ENCODE assay signal across 26 cellular contexts in genomic region chr1:3524571-3525203, GRCh38.
"Had no signal": no experiment of that assay in that cellular context is flagged by ENCODE, and none has a peak within 500 bp of the region (broad histone marks: within the 10 kb centered on the region; RNA-seq: fewer than 3 reads in every experiment).

No MANE protein-coding gene starts in this region.

- H3K36me3 ChIP-seq: colonic mucosa, uterus had no signal

- H3K4me1 Mint-ChIP-seq: activated naive CD8-positive, alpha-beta T cell treated with anti-CD3 and anti-CD28 coated beads, Interleukin-2, amount 10 ng/mL, durations not matched to agents 7 days and 5 days; activated T-helper 17 cell treated with anti-CD3 and anti-CD28 coated beads, Interleukin-2, amount 50 U/mL, for 72 hours; mesothelial cell of epicardium had no signal

- H3K9me3 Mint-ChIP-seq: activated CD8-positive, alpha-beta T cell treated with anti-CD3 and anti-CD28 coated beads for 36 hours; activated naive CD8-positive, alpha-beta T cell treated with anti-CD3 and anti-CD28 coated beads, Interleukin-2, amount 10 ng/mL, durations not matched to agents 7 days and 5 days; activated T-helper 17 cell treated with anti-CD3 and anti-CD28 coated beads, Interleukin-2, amount 50 U/mL, for 72 hours; mesothelial cell of epicardium; natural killer cell treated with Interleukin-12 subunit alpha and Interleukin-12 subunit beta and Interleukin-15 and Interleukin-18, amount 100 ng/mL, for 72 hours had no signal

- H3K27ac ChIP-seq: body of pancreas, colonic mucosa, tibial artery, uterus had no signal

- H3K9me3 ChIP-seq: body of pancreas, colonic mucosa, tibial artery, uterus had no signal

- DNase-seq: activated CD4-positive, alpha-beta T cell treated with anti-CD3 and anti-CD28 coated beads for 48 hours; activated CD4-positive, CD25-positive, alpha-beta regulatory T cell; activated CD8-positive, alpha-beta T cell treated with anti-CD3 and anti-CD28 coated beads for 36 hours; activated naive CD4-positive, alpha-beta T cell; activated naive CD8-positive, alpha-beta T cell treated with anti-CD3 and anti-CD28 coated beads, Interleukin-2, amount 10 ng/mL, durations not matched to agents 7 days and 5 days; activated T-cell treated with anti-CD3 and anti-CD28 coated beads, Interleukin-2, amount 50 U/mL, for 1 hour; body of pancreas; colonic mucosa; erythroblast; foreskin melanocyte; glutamatergic neuron; hippocampal formation; islet precursor cell; left colon; nucleus accumbens; posterior cingulate gyrus; stimulated activated CD4-positive, alpha-beta T cell treated with anti-CD3 and anti-CD28 coated beads, Interleukin-12 subunit alpha, Interleukin-12 subunit beta, amount 100 ng/mL, for 4 hours; stimulated activated CD4-positive, alpha-beta T cell treated with anti-CD3 and anti-CD28 coated beads, Interleukin-1b, Interleukin-23, amount 100 ng/mL, for 48 hours; stimulated activated CD8-positive, alpha-beta memory T cell treated with anti-CD3 and anti-CD28 coated beads, Interleukin-4, amount 100 ng/mL, for 48 hours; stimulated activated naive CD4-positive, alpha-beta T cell; tibial artery; uterus had no signal

- H3K4me3 ChIP-seq: body of pancreas, colonic mucosa, lung, tibial artery, uterus had no signal

- H3K27me3 Mint-ChIP-seq: activated CD8-positive, alpha-beta T cell treated with anti-CD3 and anti-CD28 coated beads for 36 hours; activated naive CD8-positive, alpha-beta T cell treated with anti-CD3 and anti-CD28 coated beads, Interleukin-2, amount 10 ng/mL, durations not matched to agents 7 days and 5 days; activated T-helper 17 cell treated with anti-CD3 and anti-CD28 coated beads, Interleukin-2, amount 50 U/mL, for 72 hours; natural killer cell treated with Interleukin-12 subunit alpha and Interleukin-12 subunit beta and Interleukin-15 and Interleukin-18, amount 100 ng/mL, for 72 hours had no signal

- H3K27ac Mint-ChIP-seq: activated CD8-positive, alpha-beta T cell treated with anti-CD3 and anti-CD28 coated beads for 36 hours; activated naive CD8-positive, alpha-beta T cell treated with anti-CD3 and anti-CD28 coated beads, Interleukin-2, amount 10 ng/mL, durations not matched to agents 7 days and 5 days; activated T-helper 17 cell treated with anti-CD3 and anti-CD28 coated beads, Interleukin-2, amount 50 U/mL, for 72 hours; mesothelial cell of epicardium; natural killer cell treated with Interleukin-12 subunit alpha and Interleukin-12 subunit beta and Interleukin-15 and Interleukin-18, amount 100 ng/mL, for 72 hours had no signal

- H3K4me3 Mint-ChIP-seq: activated CD8-positive, alpha-beta T cell treated with anti-CD3 and anti-CD28 coated beads for 36 hours; activated naive CD8-positive, alpha-beta T cell treated with anti-CD3 and anti-CD28 coated beads, Interleukin-2, amount 10 ng/mL, durations not matched to agents 7 days and 5 days; activated T-helper 17 cell treated with anti-CD3 and anti-CD28 coated beads, Interleukin-2, amount 50 U/mL, for 72 hours; mesothelial cell of epicardium; natural killer cell treated with Interleukin-12 subunit alpha and Interleukin-12 subunit beta and Interleukin-15 and Interleukin-18, amount 100 ng/mL, for 72 hours had no signal

- H3K4me1 ChIP-seq: uterus had no signal

- H3K27me3 ChIP-seq: body of pancreas, colonic mucosa, tibial artery, uterus had no signal

- H3K36me3 Mint-ChIP-seq: activated naive CD8-positive, alpha-beta T cell treated with anti-CD3 and anti-CD28 coated beads, Interleukin-2, amount 10 ng/mL, durations not matched to agents 7 days and 5 days; mesothelial cell of epicardium; natural killer cell treated with Interleukin-12 subunit alpha and Interleukin-12 subunit beta and Interleukin-15 and Interleukin-18, amount 100 ng/mL, for 72 hours had no signal
